Comparison of ENCODE assay signal across 12 cellular contexts in the genomic region with DNA sequence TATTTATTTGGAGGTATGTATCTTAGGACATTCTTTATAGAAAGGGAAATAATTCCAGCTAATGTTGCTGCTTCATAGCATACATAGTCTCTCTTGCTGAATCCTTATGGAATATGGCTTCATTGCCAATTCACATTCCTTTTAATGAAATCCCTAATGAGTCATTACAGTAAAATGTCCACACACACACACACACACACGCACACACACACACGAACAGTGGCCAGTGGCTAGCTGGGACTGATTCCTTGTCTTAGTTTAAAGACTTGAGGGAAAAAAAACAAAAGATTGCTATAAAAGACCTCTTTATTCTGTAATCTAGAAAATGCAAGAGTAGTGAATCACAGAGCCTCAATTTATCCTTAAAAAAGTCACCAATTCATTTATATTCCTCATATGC.
DNase-seq lines count a peak whose midpoint lies in the region; ATAC-seq and TF ChIP-seq lines count a peak whose summit lies in the region.
"Had no signal": no experiment of that assay in that cellular context is flagged by ENCODE, and none has a peak within 500 bp of the region (broad histone marks: within the 10 kb centered on the region; RNA-seq: fewer than 3 reads in every experiment).

No MANE protein-coding gene starts in this region.

- CTCF ChIA-PET in Caco-2 (lab: Charles Lee), result no interaction called here

- no peak for TF ChIP-seq CTCF in HFF-Myc (IDR thresholded peaks at IDR 0.05; ENCODE audit: low read depth, low read length, missing control alignments)
- TF ChIP-seq CTCF in foreskin fibroblast (IDR thresholded peaks at IDR 0.05; ENCODE audit: low read depth, low read length), result no peak
- TF ChIP-seq CTCF in Caco-2 (IDR thresholded peaks at IDR 0.05; ENCODE audit: insufficient read depth in 1 of 2, low read depth in 1 of 2, low read length in 1 of 2, severe bottlenecking in 1 of 2, unreplicated experiment in 1 of 2), result no peak

- peaks cover 3% of the 10 kb centered on the region; the same call in 1 of the 2 replicates for H3K9me3 ChIP-seq in Caco-2
- H3K9me3 ChIP-seq: neutrophil had no signal

- peaks cover 15% of the 10 kb centered on the region for H3K4me1 ChIP-seq in Caco-2

- DNase-seq in HFF-Myc (ENCODE audit: extremely low read depth, low read depth) (peak; percentile 83), SW480 (ENCODE audit: low spot score) (peak; percentile 31), foreskin fibroblast (peak; percentile 88 to 93), COR-L47 (lab: John Stamatoyannopoulos, UW) (no peak), NCI-H510A (lab: John Stamatoyannopoulos, UW) (no peak), Caco-2 (no peak)
- DNase-seq: activated CD8-positive, alpha-beta memory T cell treated with anti-CD3 and anti-CD28 coated beads, Interleukin-2, amount 50 U/mL, for 4 hours; GDM1; left cardiac atrium; NCI-H2029 had no signal

- no peak overlapping the region for H3K4me3 Mint-ChIP-seq in Caco-2 (ENCODE audit: unreplicated experiment)

- POLR2A ChIA-PET in Caco-2 (lab: Charles Lee), result interaction anchor here (0.6 kb wide), 1 partner anchor 268 kb away, joined by 3 read pairs; no protein-coding TSS in a partner anchor

- H3K27me3 Mint-ChIP-seq in Caco-2 (ENCODE audit: insufficient read depth, unreplicated experiment), result no peaks in the 10 kb centered on the region

- H3K36me3 Mint-ChIP-seq in Caco-2 (ENCODE audit: insufficient read depth, unreplicated experiment), result no peaks in the 10 kb centered on the region

- H3K36me3 ChIP-seq in Caco-2 (ENCODE audit: control insufficient read depth, insufficient read depth, low read length), result no peaks in the 10 kb centered on the region
- H3K36me3 ChIP-seq: neutrophil had no signal

- BruUV-seq in Caco-2 (replicated peaks; lab: Mats Ljungman, UMichigan), result no TSS peak

- H3K27ac Mint-ChIP-seq in Caco-2 (ENCODE audit: unreplicated experiment), result no peak overlapping the region

- intact Hi-C loops in Caco-2 (cut with micrococcal nuclease; ENCODE audit: unreplicated experiment), result no loop called here

- H3K27me3 ChIP-seq in Caco-2 (replicated peaks; ENCODE audit: control insufficient read depth, insufficient read depth, low read length), result no peaks in the 10 kb centered on the region
- H3K27me3 ChIP-seq: neutrophil had no signal

- H3K4me3 ChIP-seq in HFF-Myc (replicated peaks; ENCODE audit: low read depth, low read length) (no peak overlapping the region), foreskin fibroblast (ENCODE audit: low read depth in 1 of 2, low read length in 2 of 2) (no peak overlapping the region), Caco-2 (ENCODE audit: low read depth, low read length) (no peak overlapping the region)

- ATAC-seq in GM21447 (IDR thresholded peaks at IDR 0.05; ENCODE audit: unreplicated experiment), result no peak

- H3K4me1 Mint-ChIP-seq in Caco-2 (ENCODE audit: low read depth, unreplicated experiment), result no peaks in the 10 kb centered on the region

- H3K9me3 Mint-ChIP-seq in Caco-2 (ENCODE audit: unreplicated experiment), result peaks cover 10% of the 10 kb centered on the region

Comparison
In these comparisons a context has a peak if more than half of its experiments do, and no peak if none do; other contexts are left out.
1. DNase-seq: peak in HFF-Myc (single experiment), SW480 (single experiment) and foreskin fibroblast (2 of 2); none in COR-L47 (single experiment), NCI-H510A (single experiment) and Caco-2 (0 of 2).